Comparison of ENCODE assay signal across 13 cellular contexts in the genomic region with DNA sequence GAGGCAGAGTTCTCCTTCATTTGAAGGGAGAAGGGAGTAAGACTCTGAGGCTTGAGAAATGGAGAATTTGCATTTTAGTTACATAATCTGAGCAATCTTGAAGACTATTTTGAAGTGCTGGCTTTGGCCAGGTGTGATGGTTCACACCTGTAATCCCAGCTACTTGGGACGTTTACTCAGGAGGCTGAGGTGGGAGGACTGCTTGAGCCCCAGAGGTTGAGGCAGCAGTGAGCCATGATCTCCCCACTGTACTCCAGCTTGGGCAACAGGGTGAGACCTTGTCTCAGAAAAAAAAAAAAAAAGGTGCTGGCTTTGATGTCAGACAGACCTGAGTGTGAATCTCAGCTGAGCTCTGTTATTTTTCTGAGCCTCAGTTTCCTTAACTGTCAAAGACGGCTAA. TPM values are rescaled to one million over a fixed set of nuclear protein-coding genes. Genes with fewer than 3 reads are reported as not detected.
DNase-seq lines count a peak whose midpoint lies in the region; ATAC-seq, FAIRE-seq and TF ChIP-seq lines count a peak whose summit lies in the region.
"Had no signal": no experiment of that assay in that cellular context is flagged by ENCODE, and none has a peak within 500 bp of the region (broad histone marks: within the 10 kb centered on the region; RNA-seq: fewer than 3 reads in every experiment).

No MANE protein-coding gene starts in this region.

- no peak for TF ChIP-seq POLR2A in HepG2 (IDR thresholded peaks at IDR 0.05; ENCODE audit: insufficient read depth in 1 of 2, low read depth in 2 of 2, low read length in 2 of 2)
- TF ChIP-seq POLR2A in gastrocnemius medialis (IDR thresholded peaks at IDR 0.05): no peak

- 0 out of 22 replicates have a peak overlapping the region, but pooled peaks of 1 of the 11 experiments have one; percentile 11 for H3K9ac ChIP-seq in BLaER1 treated with 17β-estradiol and CSF1 and Interleukin-3, amounts not matched to agents 10 nM and 100 nM
- no peak overlapping the region for H3K9ac ChIP-seq in HepG2 (ENCODE audit: insufficient read depth, low read depth, low read length)

- H3K79me2 ChIP-seq in HepG2 (ENCODE audit: insufficient read depth, low read length): no peaks in the 10 kb centered on the region

- H3K9me3 ChIP-seq in BLaER1 treated with 17β-estradiol and CSF1 and Interleukin-3, amounts not matched to agents 10 nM and 100 nM (replicated peaks in 1 of 11): no peaks in the 10 kb centered on the region
- H3K9me3 ChIP-seq in HepG2 (ENCODE audit: low read length) (no peaks in the 10 kb centered on the region), gastrocnemius medialis (no peaks in the 10 kb centered on the region)

- in situ Hi-C loops in HepG2 (cut with HindIII; ENCODE audit: extremely low pct_ligation_motif_present, low pct_unique_long_range_greater_than_20kb): no loop called here
- in situ Hi-C loops in gastrocnemius medialis (cut with MboI; ENCODE audit: low sequenced_read_pairs in 4 of 4): no loop called here

- FAIRE-seq in HepG2 (lab: Jason Lieb, UNC): no peak
- FAIRE-seq: endometrium had no signal

- H2AFZ ChIP-seq in HepG2 (ENCODE audit: low read length): no peak overlapping the region

- ATAC-seq in HepG2 (no peak), gastrocnemius medialis (no peak), GM21390 (IDR thresholded peaks at IDR 0.05; ENCODE audit: unreplicated experiment) (no peak), foreskin keratinocyte (no peak), HG02610 (IDR thresholded peaks at IDR 0.05; ENCODE audit: unreplicated experiment) (no peak)

- peaks cover 92 to 97% (median 94%) of the 10 kb centered on the region in 10 experiments for H3K4me1 ChIP-seq in BLaER1 treated with 17β-estradiol and CSF1 and Interleukin-3, amounts not matched to agents 10 nM and 100 nM
- H3K4me1 ChIP-seq in HepG2 (ENCODE audit: insufficient read depth, low read length) (peaks cover 81% of the 10 kb centered on the region), gastrocnemius medialis (peaks cover 87 to 92% of the 10 kb centered on the region in 2 donors), foreskin keratinocyte (peaks cover 44% of the 10 kb centered on the region)

- no peaks in the 10 kb centered on the region for H3K27me3 ChIP-seq in BLaER1 treated with 17β-estradiol and CSF1 and Interleukin-3, amounts not matched to agents 10 nM and 100 nM
- H3K27me3 ChIP-seq in HepG2 (ENCODE audit: control insufficient read depth in 1 of 2, insufficient read depth in 2 of 2, low read length in 2 of 2): no peaks in the 10 kb centered on the region; a peak in 1 of 5 replicates
- no peaks in the 10 kb centered on the region for H3K27me3 ChIP-seq in gastrocnemius medialis
- no peaks in the 10 kb centered on the region for H3K27me3 ChIP-seq in foreskin keratinocyte

- intact Hi-C loops in HepG2 (cut with micrococcal nuclease; ENCODE audit: unreplicated experiment) (no loop called here), gastrocnemius medialis (cut with DNase I; ENCODE audit: low total_unique reads) (no loop called here)

- peak overlapping the region in 4 of 11 experiments; percentile 14 to 35 (median 26); a peak in 2 of 22 replicates for H3K27ac ChIP-seq in BLaER1 treated with 17β-estradiol and CSF1 and Interleukin-3, amounts not matched to agents 10 nM and 100 nM
- H3K27ac ChIP-seq in VCaP: peak overlapping the region; percentile 100
- H3K27ac ChIP-seq in HepG2 (ENCODE audit: extremely low read length, insufficient read depth, low read length): no peak overlapping the region
- H3K27ac ChIP-seq in gastrocnemius medialis: peak overlapping the region; percentile 99 to 100 (median 100)
- H3K27ac ChIP-seq in foreskin keratinocyte: no peak overlapping the region

- no TSS peak for BruUV-seq in HepG2 (replicated peaks; lab: Mats Ljungman, UMichigan)

- TF ChIP-seq EP300 in HepG2 (IDR thresholded peaks at IDR 0.05; ENCODE audit: low read depth in 2 of 2, low read length in 2 of 2) (no peak), HepG2 (CRISPR knock-in tag; IDR thresholded peaks at IDR 0.05; ENCODE audit: borderline replicate concordance) (no peak)

- POLR2A ChIA-PET in HepG2 (lab: Yijun Ruan, JAX): no interaction called here

- CTCF ChIA-PET in HepG2 (lab: Yijun Ruan, JAX; ENCODE audit: low intra/inter-chr PET ratio, low total read pairs): no interaction called here

- no peak overlapping the region for H3K4me3 ChIP-seq in BLaER1 treated with 17β-estradiol and CSF1 and Interleukin-3, amounts not matched to agents 10 nM and 100 nM
- H3K4me3 ChIP-seq in HepG2 (replicated peaks in 1 of 3; ENCODE audit: insufficient read depth in 1 of 3, low read depth in 2 of 3, low read length in 3 of 3) (no peak overlapping the region), gastrocnemius medialis (no peak overlapping the region)

- no peak for TF ChIP-seq RAD21 in HepG2 (CRISPR knock-in tag; IDR thresholded peaks at IDR 0.05)

- DNase-seq in HepG2 (ENCODE audit: low spot score) (no peak), gastrocnemius medialis (peak in 1 of 2 donors; percentile 36), HuH-7 (ENCODE audit: low spot score) (no peak), foreskin keratinocyte (no peak)
- DNase-seq: DMS79 treated with DMSO at 0.1 percent for 48 hours, NCI-H1105, NCI-H510A treated with DMSO at 0.1 percent for 48 hours had no signal

- H3K4me2 ChIP-seq in BLaER1 treated with 17β-estradiol and CSF1 and Interleukin-3, amounts not matched to agents 10 nM and 100 nM: peak overlapping the region; percentile 91 to 100 (median 99)
- no peak overlapping the region for H3K4me2 ChIP-seq in HepG2 (ENCODE audit: low read depth, low read length)

- TF ChIP-seq CTCF in VCaP (conservative IDR thresholded peaks at IDR 0.05) (no peak), HepG2 (CRISPR knock-in tag; IDR thresholded peaks at IDR 0.05) (no peak), gastrocnemius medialis (IDR thresholded peaks at IDR 0.05 in 4 of 5, conservative IDR thresholded peaks at IDR 0.05 in 1 of 5) (no peak), foreskin keratinocyte (conservative IDR thresholded peaks at IDR 0.05) (no peak)

- no peaks in the 10 kb centered on the region for H4K20me1 ChIP-seq in BLaER1 treated with 17β-estradiol and CSF1 and Interleukin-3, amounts not matched to agents 10 nM and 100 nM
- no peaks in the 10 kb centered on the region for H4K20me1 ChIP-seq in HepG2 (ENCODE audit: insufficient read depth, low read length)

- WGBS in HepG2 (ENCODE audit: low lambda C conversion rate): 37% methylated on average over 2 of the region's 2 CpGs

- no peaks in the 10 kb centered on the region for H3K36me3 ChIP-seq in BLaER1 treated with 17β-estradiol and CSF1 and Interleukin-3, amounts not matched to agents 10 nM and 100 nM
- no peaks in the 10 kb centered on the region for H3K36me3 ChIP-seq in HepG2 (replicated peaks in 1 of 2; ENCODE audit: control insufficient read depth in 1 of 2, insufficient read depth in 2 of 2, low read length in 2 of 2)
- no peaks in the 10 kb centered on the region for H3K36me3 ChIP-seq in gastrocnemius medialis

RNA-seq across cellular contexts. Expression of a gene that starts 12.4 kb away (rescaled TPM):
- total RNA-seq in HepG2 (2016; rRNA removed; fragmentation: Illumina TruSeq; extraction: Trizol): not detected in 2 replicates
- total RNA-seq in HepG2 (2016; cell fraction: cytosol; rRNA removed; fragmentation: Illumina TruSeq; extraction: Trizol; ENCODE audit: low read depth): not detected in 2 replicates
- 0.17 TPM in 1 of 2 replicates, not detected in the other for total RNA-seq in HepG2 (2016; cell fraction: insoluble cytoplasmic fraction; rRNA removed; fragmentation: Illumina TruSeq; extraction: Trizol)
- total RNA-seq in HepG2 (2016; cell fraction: membrane; rRNA removed; fragmentation: Illumina TruSeq; extraction: Trizol): not detected in 2 replicates
- not detected in 2 replicates for total RNA-seq in HepG2 (2016; cell fraction: nucleus; rRNA removed; fragmentation: Illumina TruSeq; extraction: Trizol)
- 1.3 and 1.4 TPM in 2 replicates for polyA plus RNA-seq in HepG2 (2011; rRNA removed)
- 0.71 and 1.0 TPM in 2 replicates for polyA plus RNA-seq in HepG2 (2011; cell fraction: cytosol; rRNA removed)
- 4.4 and 4.7 TPM in 2 replicates for polyA plus RNA-seq in HepG2 (2011; cell fraction: nucleus; rRNA removed)
- 0.15 and 0.76 TPM in 2 replicates for polyA plus RNA-seq in HepG2 (2012)
- 0.15 TPM in 1 of 2 replicates, not detected in the other for polyA plus RNA-seq in HepG2 (2016; cell fraction: cytosol; fragmentation: Illumina TruSeq; extraction: Trizol; ENCODE audit: low read depth)
- not detected in 2 replicates for polyA plus RNA-seq in HepG2 (2016; cell fraction: insoluble cytoplasmic fraction; fragmentation: Illumina TruSeq; extraction: Trizol; ENCODE audit: low read depth)
- polyA plus RNA-seq in HepG2 (2016; cell fraction: membrane; fragmentation: Illumina TruSeq; extraction: Trizol; ENCODE audit: low read depth): not detected in 2 replicates
- polyA plus RNA-seq in HepG2 (2016; cell fraction: nucleus; fragmentation: Illumina TruSeq; extraction: Trizol; ENCODE audit: insufficient read depth, low read depth): 0.47 TPM in 1 of 2 replicates, not detected in the other
- 0.21 and 0.38 TPM in 2 replicates for polyA minus RNA-seq in HepG2 (2011; rRNA and poly(A)+ RNA removed; ENCODE audit: low replicate concordance)
- polyA minus RNA-seq in HepG2 (2011; cell fraction: cytosol; rRNA and poly(A)+ RNA removed): not detected in 2 replicates
- 1.2 TPM in 1 of 2 replicates, not detected in the other for polyA minus RNA-seq in HepG2 (2011; cell fraction: nucleus; rRNA and poly(A)+ RNA removed)
- 1 to 10 TPM in 1 of 4 donors, not detected in 3; 6.2 TPM for total RNA-seq in gastrocnemius medialis
- total RNA-seq in foreskin keratinocyte: 0.14 and 0.27 TPM in 2 replicates
- polyA plus RNA-seq in foreskin keratinocyte: 0.15 and 0.23 TPM in 2 replicates

RNA-seq across cellular contexts. Expression of a gene that starts 35.8 kb away (rescaled TPM):
- total RNA-seq in HepG2 (2016; rRNA removed; fragmentation: Illumina TruSeq; extraction: Trizol) (17.4 and 30.9 TPM in 2 replicates), gastrocnemius medialis (1,000 to 10,000 TPM in 2 of 4 donors, 100 to 1,000 TPM in 2; 665 to 1,753 (median 1,205) TPM), foreskin keratinocyte (42.2 and 59.4 TPM in 2 replicates)
- 9.1 and 9.8 TPM in 2 replicates for total RNA-seq in HepG2 (2016; cell fraction: cytosol; rRNA removed; fragmentation: Illumina TruSeq; extraction: Trizol; ENCODE audit: low read depth)
- total RNA-seq in HepG2 (2016; cell fraction: insoluble cytoplasmic fraction; rRNA removed; fragmentation: Illumina TruSeq; extraction: Trizol): 17.4 and 28.9 TPM in 2 replicates
- total RNA-seq in HepG2 (2016; cell fraction: membrane; rRNA removed; fragmentation: Illumina TruSeq; extraction: Trizol): 15.6 and 16.6 TPM in 2 replicates
- 13.7 and 15.0 TPM in 2 replicates for total RNA-seq in HepG2 (2016; cell fraction: nucleus; rRNA removed; fragmentation: Illumina TruSeq; extraction: Trizol)
- polyA plus RNA-seq in HepG2 (2011; rRNA removed) (6.9 and 8.0 TPM in 2 replicates), foreskin keratinocyte (28.1 and 41.8 TPM in 2 replicates)
- 4.0 and 5.9 TPM in 2 replicates for polyA plus RNA-seq in HepG2 (2011; cell fraction: cytosol; rRNA removed)
- 2.9 and 3.5 TPM in 2 replicates for polyA plus RNA-seq in HepG2 (2011; cell fraction: nucleus; rRNA removed)
- 13.9 and 16.1 TPM in 2 replicates for polyA plus RNA-seq in HepG2 (2012)
- 2.6 and 2.8 TPM in 2 replicates for polyA plus RNA-seq in HepG2 (2016; cell fraction: cytosol; fragmentation: Illumina TruSeq; extraction: Trizol; ENCODE audit: low read depth)
- polyA plus RNA-seq in HepG2 (2016; cell fraction: insoluble cytoplasmic fraction; fragmentation: Illumina TruSeq; extraction: Trizol; ENCODE audit: low read depth): 46.6 and 52.0 TPM in 2 replicates
- polyA plus RNA-seq in HepG2 (2016; cell fraction: membrane; fragmentation: Illumina TruSeq; extraction: Trizol; ENCODE audit: low read depth): 10.4 and 11.9 TPM in 2 replicates
- 24.1 and 24.8 TPM in 2 replicates for polyA plus RNA-seq in HepG2 (2016; cell fraction: nucleus; fragmentation: Illumina TruSeq; extraction: Trizol; ENCODE audit: insufficient read depth, low read depth)
- polyA minus RNA-seq in HepG2 (2011; rRNA and poly(A)+ RNA removed; ENCODE audit: low replicate concordance): 4.5 and 8.4 TPM in 2 replicates
- polyA minus RNA-seq in HepG2 (2011; cell fraction: cytosol; rRNA and poly(A)+ RNA removed): 6.9 and 7.1 TPM in 2 replicates
- 7.6 and 10.1 TPM in 2 replicates for polyA minus RNA-seq in HepG2 (2011; cell fraction: nucleus; rRNA and poly(A)+ RNA removed)

RNA-seq across cellular contexts. Expression of a gene that starts 51.9 kb away (rescaled TPM):
- not detected in 2 replicates for total RNA-seq in HepG2 (2016; rRNA removed; fragmentation: Illumina TruSeq; extraction: Trizol)
- total RNA-seq in HepG2 (2016; cell fraction: cytosol; rRNA removed; fragmentation: Illumina TruSeq; extraction: Trizol; ENCODE audit: low read depth): not detected in 2 replicates
- total RNA-seq in HepG2 (2016; cell fraction: insoluble cytoplasmic fraction; rRNA removed; fragmentation: Illumina TruSeq; extraction: Trizol): not detected in 2 replicates
- not detected in 2 replicates for total RNA-seq in HepG2 (2016; cell fraction: membrane; rRNA removed; fragmentation: Illumina TruSeq; extraction: Trizol)
- not detected in 2 replicates for total RNA-seq in HepG2 (2016; cell fraction: nucleus; rRNA removed; fragmentation: Illumina TruSeq; extraction: Trizol)
- polyA plus RNA-seq in HepG2 (2011; rRNA removed): not detected in 2 replicates
- not detected in 2 replicates for polyA plus RNA-seq in HepG2 (2011; cell fraction: cytosol; rRNA removed)
- not detected in 2 replicates for polyA plus RNA-seq in HepG2 (2011; cell fraction: nucleus; rRNA removed)
- not detected in 2 replicates for polyA plus RNA-seq in HepG2 (2012)
- not detected in 2 replicates for polyA plus RNA-seq in HepG2 (2016; cell fraction: cytosol; fragmentation: Illumina TruSeq; extraction: Trizol; ENCODE audit: low read depth)
- not detected in 2 replicates for polyA plus RNA-seq in HepG2 (2016; cell fraction: insoluble cytoplasmic fraction; fragmentation: Illumina TruSeq; extraction: Trizol; ENCODE audit: low read depth)
- polyA plus RNA-seq in HepG2 (2016; cell fraction: membrane; fragmentation: Illumina TruSeq; extraction: Trizol; ENCODE audit: low read depth): not detected in 2 replicates
- polyA plus RNA-seq in HepG2 (2016; cell fraction: nucleus; fragmentation: Illumina TruSeq; extraction: Trizol; ENCODE audit: insufficient read depth, low read depth): not detected in 2 replicates
- not detected in 2 replicates for polyA minus RNA-seq in HepG2 (2011; rRNA and poly(A)+ RNA removed; ENCODE audit: low replicate concordance)
- polyA minus RNA-seq in HepG2 (2011; cell fraction: cytosol; rRNA and poly(A)+ RNA removed): not detected in 2 replicates
- polyA minus RNA-seq in HepG2 (2011; cell fraction: nucleus; rRNA and poly(A)+ RNA removed): not detected in 2 replicates
- total RNA-seq in gastrocnemius medialis: not detected
- total RNA-seq in foreskin keratinocyte: not detected in 2 replicates
- not detected in 2 replicates for polyA plus RNA-seq in foreskin keratinocyte
- total RNA-seq: kidney epithelial cell had no signal

RNA-seq across cellular contexts. Expression of a gene that starts 56.3 kb away (rescaled TPM):
- total RNA-seq in HepG2 (2016; rRNA removed; fragmentation: Illumina TruSeq; extraction: Trizol) (not detected in 2 replicates), gastrocnemius medialis (not detected), foreskin keratinocyte (not detected in 2 replicates)
- not detected in 2 replicates for total RNA-seq in HepG2 (2016; cell fraction: cytosol; rRNA removed; fragmentation: Illumina TruSeq; extraction: Trizol; ENCODE audit: low read depth)
- not detected in 2 replicates for total RNA-seq in HepG2 (2016; cell fraction: insoluble cytoplasmic fraction; rRNA removed; fragmentation: Illumina TruSeq; extraction: Trizol)
- not detected in 2 replicates for total RNA-seq in HepG2 (2016; cell fraction: membrane; rRNA removed; fragmentation: Illumina TruSeq; extraction: Trizol)
- not detected in 2 replicates for total RNA-seq in HepG2 (2016; cell fraction: nucleus; rRNA removed; fragmentation: Illumina TruSeq; extraction: Trizol)
- polyA plus RNA-seq in HepG2 (2011; rRNA removed) (not detected in 2 replicates), foreskin keratinocyte (not detected in 2 replicates)
- not detected in 2 replicates for polyA plus RNA-seq in HepG2 (2011; cell fraction: cytosol; rRNA removed)
- polyA plus RNA-seq in HepG2 (2011; cell fraction: nucleus; rRNA removed): not detected in 2 replicates
- polyA plus RNA-seq in HepG2 (2012): not detected in 2 replicates
- not detected in 2 replicates for polyA plus RNA-seq in HepG2 (2016; cell fraction: cytosol; fragmentation: Illumina TruSeq; extraction: Trizol; ENCODE audit: low read depth)
- polyA plus RNA-seq in HepG2 (2016; cell fraction: insoluble cytoplasmic fraction; fragmentation: Illumina TruSeq; extraction: Trizol; ENCODE audit: low read depth): not detected in 2 replicates
- not detected in 2 replicates for polyA plus RNA-seq in HepG2 (2016; cell fraction: membrane; fragmentation: Illumina TruSeq; extraction: Trizol; ENCODE audit: low read depth)
- polyA plus RNA-seq in HepG2 (2016; cell fraction: nucleus; fragmentation: Illumina TruSeq; extraction: Trizol; ENCODE audit: insufficient read depth, low read depth): not detected in 2 replicates
- not detected in 2 replicates for polyA minus RNA-seq in HepG2 (2011; rRNA and poly(A)+ RNA removed; ENCODE audit: low replicate concordance)
- not detected in 2 replicates for polyA minus RNA-seq in HepG2 (2011; cell fraction: cytosol; rRNA and poly(A)+ RNA removed)
- polyA minus RNA-seq in HepG2 (2011; cell fraction: nucleus; rRNA and poly(A)+ RNA removed): not detected in 2 replicates
- total RNA-seq: kidney epithelial cell had no signal

Comparison
In these comparisons a context has a peak if more than half of its experiments do, and no peak if none do; other contexts are left out.
1. H3K27ac ChIP-seq: peak in VCaP (single experiment) and gastrocnemius medialis (4 of 4); none in HepG2 (single experiment) and foreskin keratinocyte (single experiment).
2. RNA of a gene that starts 35.8 kb away (total RNA-seq): 665 to 1,753 TPM in gastrocnemius medialis; 42.2 to 59.4 TPM in foreskin keratinocyte and 9.1 to 30.9 TPM in HepG2; every median in the first group is over 10 times any median in the second.